In the genomic region with DNA sequence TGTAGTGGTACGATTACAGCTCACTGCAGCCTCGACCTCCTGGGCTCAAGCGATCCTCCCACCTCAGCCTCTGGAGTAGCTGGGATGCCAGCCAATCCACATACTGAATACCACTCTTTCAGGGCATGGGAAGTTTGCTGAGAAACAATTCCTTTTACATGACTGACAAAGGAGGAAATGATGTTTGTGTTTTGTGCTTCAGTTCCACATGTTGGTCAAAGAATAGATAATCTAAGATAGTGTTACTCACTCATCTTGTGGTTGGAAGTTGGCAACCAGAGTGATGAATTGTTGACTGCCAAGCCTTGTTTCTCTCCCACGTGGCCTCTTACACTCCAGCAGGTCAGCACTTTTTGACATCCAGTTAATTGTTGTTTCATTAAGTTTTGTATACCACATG, we compare ENCODE assay signal across 11 cellular contexts. TPM values are rescaled to one million over a fixed set of nuclear protein-coding genes. Genes with fewer than 3 reads are reported as not detected.
DNase-seq lines count a peak whose midpoint lies in the region; ATAC-seq and TF ChIP-seq lines count a peak whose summit lies in the region.
"Had no signal": no experiment of that assay in that cellular context is flagged by ENCODE, and none has a peak within 500 bp of the region (broad histone marks: within the 10 kb centered on the region; RNA-seq: fewer than 3 reads in every experiment).

No MANE protein-coding gene starts in this region.

- TF ChIP-seq CTCF in CD4-positive, alpha-beta T cell (IDR thresholded peaks at IDR 0.05): no peak
- TF ChIP-seq CTCF in cardiac fibroblast (IDR thresholded peaks at IDR 0.05; ENCODE audit: low read depth, low read length): no peak

- POLR2A ChIA-PET in CD4-positive, alpha-beta T cell (lab: Charles Lee): no interaction called here

- no peak overlapping the region for H3K4me3 ChIP-seq in MG63
- no peak overlapping the region for H3K4me3 ChIP-seq in cardiac fibroblast (replicated peaks in 1 of 2; ENCODE audit: low read depth in 2 of 2, low read length in 2 of 2)
- H3K4me3 ChIP-seq: esophagus muscularis mucosa had no signal

- intact Hi-C loops in CD4-positive, alpha-beta T cell (cut with DNase I, micrococcal nuclease): no loop called here

- no peak overlapping the region for H3K27ac ChIP-seq in CD4-positive, alpha-beta T cell (ENCODE audit: low read depth, low read length)
- H3K27ac ChIP-seq: esophagus muscularis mucosa had no signal

- H3K36me3 Mint-ChIP-seq in CD4-positive, alpha-beta T cell (ENCODE audit: low read depth): no peaks in the 10 kb centered on the region
- no peaks in the 10 kb centered on the region for H3K36me3 Mint-ChIP-seq in stimulated activated memory B cell treated with anti-CD40 and anti-IgM and Interleukin-4, amounts not matched to agents 10 μg/mL and 1 μg/mL and 100 μg/mL, for 72 hours
- H3K36me3 Mint-ChIP-seq: naive B cell had no signal

- CTCF ChIA-PET in CD4-positive, alpha-beta T cell (lab: Charles Lee): no interaction called here

- peak overlapping the region; percentile 58 for H3K27ac Mint-ChIP-seq in CD4-positive, alpha-beta T cell
- no peak overlapping the region for H3K27ac Mint-ChIP-seq in stimulated activated memory B cell treated with anti-CD40 and anti-IgM and Interleukin-4, amounts not matched to agents 10 μg/mL and 1 μg/mL and 100 μg/mL, for 72 hours

- no peak for DNase-seq in CD4-positive, alpha-beta T cell
- DNase-seq in MG63 (peak; percentile 84), cardiac fibroblast (ENCODE audit: low read depth in 2 of 2) (peak; percentile 7 to 60), NCI-H2029 (lab: John Stamatoyannopoulos, UW) (no peak)
- DNase-seq: activated CD8-positive, alpha-beta memory T cell treated with anti-CD3 and anti-CD28 coated beads, Interleukin-2, amount 50 U/mL, for 4 hours; DMS153; naive B cell; NCI-H748 treated with DMSO at 0.1 percent for 48 hours had no signal

- no peak overlapping the region for H3K4me3 Mint-ChIP-seq in CD4-positive, alpha-beta T cell
- no peak overlapping the region for H3K4me3 Mint-ChIP-seq in stimulated activated memory B cell treated with anti-CD40 and anti-IgM and Interleukin-4, amounts not matched to agents 10 μg/mL and 1 μg/mL and 100 μg/mL, for 72 hours
- H3K4me3 Mint-ChIP-seq: naive B cell had no signal

- H3K36me3 ChIP-seq in MG63: no peaks in the 10 kb centered on the region
- H3K36me3 ChIP-seq: esophagus muscularis mucosa had no signal

- no peaks in the 10 kb centered on the region for H3K9me3 Mint-ChIP-seq in CD4-positive, alpha-beta T cell
- no peaks in the 10 kb centered on the region for H3K9me3 Mint-ChIP-seq in stimulated activated memory B cell treated with anti-CD40 and anti-IgM and Interleukin-4, amounts not matched to agents 10 μg/mL and 1 μg/mL and 100 μg/mL, for 72 hours
- H3K9me3 Mint-ChIP-seq: naive B cell had no signal

- H3K27me3 Mint-ChIP-seq in CD4-positive, alpha-beta T cell: no peaks in the 10 kb centered on the region
- peaks cover 7% of the 10 kb centered on the region for H3K27me3 Mint-ChIP-seq in stimulated activated memory B cell treated with anti-CD40 and anti-IgM and Interleukin-4, amounts not matched to agents 10 μg/mL and 1 μg/mL and 100 μg/mL, for 72 hours

- no peak for ATAC-seq in CD4-positive, alpha-beta T cell (ENCODE audit: poor library complexity)
- no peak for ATAC-seq in stimulated activated memory B cell treated with anti-CD40 and anti-IgM and Interleukin-4, amounts not matched to agents 10 μg/mL and 1 μg/mL and 100 μg/mL, for 72 hours
- ATAC-seq in HG03159 (IDR thresholded peaks at IDR 0.05; ENCODE audit: unreplicated experiment): no peak

- no peaks in the 10 kb centered on the region for H3K27me3 ChIP-seq in CD4-positive, alpha-beta T cell (ENCODE audit: control insufficient read depth, insufficient read depth, low read length)
- H3K27me3 ChIP-seq in MG63: no peaks in the 10 kb centered on the region

- no peaks in the 10 kb centered on the region for H3K9me3 ChIP-seq in CD4-positive, alpha-beta T cell (ENCODE audit: control insufficient read depth, low read length)
- peaks cover 12% of the 10 kb centered on the region for H3K9me3 ChIP-seq in MG63

- peaks cover 34% of the 10 kb centered on the region for H3K4me1 Mint-ChIP-seq in CD4-positive, alpha-beta T cell (ENCODE audit: low read depth)
- H3K4me1 Mint-ChIP-seq in stimulated activated memory B cell treated with anti-CD40 and anti-IgM and Interleukin-4, amounts not matched to agents 10 μg/mL and 1 μg/mL and 100 μg/mL, for 72 hours: peaks cover 11% of the 10 kb centered on the region

RNA-seq across cellular contexts. Expression of a gene that starts 7.6 kb away (rescaled TPM):
- total RNA-seq in CD4-positive, alpha-beta T cell: not detected
- not detected in 2 replicates for total RNA-seq in MG63 (2014; rRNA removed; shearing (Covaris generic); ENCODE audit: low replicate concordance)
- total RNA-seq: esophagus muscularis mucosa had no signal

RNA-seq across cellular contexts. Expression of a gene that starts 16.7 kb away (rescaled TPM):
- not detected for total RNA-seq in CD4-positive, alpha-beta T cell
- not detected in 2 replicates for total RNA-seq in MG63 (2014; rRNA removed; shearing (Covaris generic); ENCODE audit: low replicate concordance)
- total RNA-seq: esophagus muscularis mucosa had no signal

RNA-seq across cellular contexts. Expression of a gene that starts 26.3 kb away (rescaled TPM):
- total RNA-seq in CD4-positive, alpha-beta T cell: not detected
- total RNA-seq in MG63 (2014; rRNA removed; shearing (Covaris generic); ENCODE audit: low replicate concordance): not detected in 2 replicates
- total RNA-seq: esophagus muscularis mucosa had no signal

RNA-seq across cellular contexts. Expression of a gene that starts 35.4 kb away (rescaled TPM):
- total RNA-seq in CD4-positive, alpha-beta T cell: not detected
- total RNA-seq in MG63 (2014; rRNA removed; shearing (Covaris generic); ENCODE audit: low replicate concordance): not detected in 2 replicates
- total RNA-seq: esophagus muscularis mucosa had no signal

RNA-seq across cellular contexts. Expression of a gene that starts 44.8 kb away (rescaled TPM):
- not detected for total RNA-seq in CD4-positive, alpha-beta T cell
- total RNA-seq in MG63 (2014; rRNA removed; shearing (Covaris generic); ENCODE audit: low replicate concordance): not detected in 2 replicates
- total RNA-seq: esophagus muscularis mucosa had no signal

Comparison
In these comparisons a context has a peak if more than half of its experiments do, and no peak if none do; other contexts are left out.
1. DNase-seq: peak in MG63 (single experiment) and cardiac fibroblast (2 of 2); none in CD4-positive, alpha-beta T cell (0 of 10) and NCI-H2029 (single experiment).